Comparison of ENCODE assay signal across 12 cellular contexts in the genomic region with DNA sequence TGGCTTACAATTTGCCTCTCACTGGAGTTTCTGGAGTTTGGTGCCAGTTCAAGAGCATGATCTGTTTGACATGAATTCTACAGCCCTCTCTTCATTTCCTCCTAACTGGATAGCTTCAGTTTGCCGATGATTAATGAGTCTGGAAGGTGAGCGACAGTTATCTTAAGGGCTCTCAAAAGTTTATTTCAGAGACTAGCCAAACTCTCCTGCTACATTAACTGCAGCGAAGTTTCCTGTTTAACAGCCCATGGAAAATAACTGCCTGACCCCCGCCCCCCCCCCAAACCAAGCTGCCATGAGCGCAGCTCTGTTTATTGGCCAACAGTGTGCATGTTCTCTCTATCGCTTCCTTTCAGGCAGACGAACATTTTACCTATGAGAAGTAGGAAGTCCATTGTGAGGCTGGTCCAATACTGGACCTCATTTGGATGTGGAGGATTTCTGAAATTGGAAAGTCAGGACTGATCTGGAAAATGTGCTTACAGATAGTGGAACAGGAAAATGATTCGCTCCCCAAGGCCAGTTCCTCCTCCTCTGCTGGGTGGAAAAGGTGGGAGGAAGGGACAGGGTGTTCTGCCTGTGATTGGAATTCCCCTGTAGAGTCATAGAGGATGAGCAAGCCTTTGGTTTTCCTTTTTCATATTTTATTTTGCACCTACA.
DNase-seq lines count a peak whose midpoint lies in the region; ATAC-seq, FAIRE-seq and TF ChIP-seq lines count a peak whose summit lies in the region.
"Had no signal": no experiment of that assay in that cellular context is flagged by ENCODE, and none has a peak within 500 bp of the region (broad histone marks: within the 10 kb centered on the region; RNA-seq: fewer than 3 reads in every experiment).

No MANE protein-coding gene starts in this region.

- no peak overlapping the region for H2AFZ ChIP-seq in GM12878 (ENCODE audit: control insufficient read depth, low read depth, low read length)

- H3K4me1 ChIP-seq in GM12878 (ENCODE audit: control insufficient read depth, insufficient read depth, low read length), result no peaks in the 10 kb centered on the region
- H3K4me1 ChIP-seq in testis, result peaks cover 11% of the 10 kb centered on the region

- RAD21 ChIA-PET in GM12878 (lab: Charles Lee; ENCODE audit: unreplicated experiment), result interaction anchor here (2.6 kb wide), 1 partner anchor 9 kb away, joined by 13 read pairs; no protein-coding TSS in a partner anchor

- H4K20me1 ChIP-seq in GM12878 (ENCODE audit: control insufficient read depth, insufficient read depth), result no peaks in the 10 kb centered on the region

- SMC1A ChIA-PET in GM12878 (lab: Charles Lee; ENCODE audit: uncharacterized antibody, unreplicated experiment), result interaction anchor here (0.5 to 2.1 kb wide), 4 partner anchors 9 to 329 kb away, joined by 3 to 6 read pairs (median 4); no protein-coding TSS in a partner anchor

- H3K36me3 ChIP-seq in GM12878 (ENCODE audit: control insufficient read depth in 2 of 2, insufficient read depth in 2 of 2, low read length in 1 of 2) (no peaks in the 10 kb centered on the region), testis (ENCODE audit: low read depth, missing control alignments) (no peaks in the 10 kb centered on the region)
- H3K36me3 ChIP-seq: thoracic aorta had no signal

- no peak overlapping the region for H3K4me3 ChIP-seq in GM12878
- H3K4me3 ChIP-seq in testis, result no peak overlapping the region
- H3K4me3 ChIP-seq: thoracic aorta had no signal

- TF ChIP-seq CTCF in GM12878 (IDR thresholded peaks at IDR 0.05 in 2 of 3, conservative IDR thresholded peaks at IDR 0.05 in 1 of 3; ENCODE audit: control insufficient read depth in 2 of 3, extremely low read depth in 1 of 3, insufficient read depth in 1 of 3, low read depth in 3 of 3, low read length in 3 of 3) (no peak), testis (IDR thresholded peaks at IDR 0.05) (no peak)

- TF ChIP-seq EP300 in GM12878 (IDR thresholded peaks at IDR 0.05; ENCODE audit: borderline replicate concordance in 1 of 2, control insufficient read depth in 1 of 2, low read depth in 2 of 2, low read length in 2 of 2), result no peak

- 47% methylated on average over 8 of the region's 8 CpGs for WGBS in GM12878 (ENCODE audit: insufficient coverage, insufficient replicate concordance, low lambda C conversion rate, missing lambda C conversion rate)
- 46 to 47% methylated on average over 7 to 8 of the region's 8 CpGs for WGBS in testis, 2 donors

- POLR2A ChIA-PET in GM12878 (lab: Charles Lee), result no interaction called here

- H3K27me3 ChIP-seq in GM12878 (replicated peaks in 1 of 2; ENCODE audit: control insufficient read depth in 2 of 2, insufficient read depth in 2 of 2, low read length in 1 of 2), result no peaks in the 10 kb centered on the region
- H3K27me3 ChIP-seq in testis, result no peaks in the 10 kb centered on the region

- H3K9me3 ChIP-seq in GM12878 (replicated peaks; ENCODE audit: control insufficient read depth, insufficient read depth, low read length), result no peaks in the 10 kb centered on the region
- H3K9me3 ChIP-seq in testis, result no peaks in the 10 kb centered on the region
- H3K9me3 ChIP-seq: thoracic aorta had no signal

- ATAC-seq in GM12878, result no peak; the same call in none of the 3 replicates
- no peak for ATAC-seq in HG02759 (IDR thresholded peaks at IDR 0.05; ENCODE audit: unreplicated experiment)
- ATAC-seq in HG03039 (IDR thresholded peaks at IDR 0.05; ENCODE audit: unreplicated experiment), result no peak

- intact Hi-C loops in GM12878 (cut with micrococcal nuclease; ENCODE audit: unreplicated experiment), result no loop called here
- intact Hi-C loops in testis (cut with DNase I; ENCODE audit: low total_unique reads), result no loop called here

- H3K79me2 ChIP-seq in GM12878 (ENCODE audit: control insufficient read depth, insufficient read depth, low read length), result no peaks in the 10 kb centered on the region

- BruUV-seq in GM12878 (replicated peaks; lab: Mats Ljungman, UMichigan), result no TSS peak

- TF ChIP-seq POLR2A in GM12878 (IDR thresholded peaks at IDR 0.05; ENCODE audit: low read depth, low read length) (no peak), testis (IDR thresholded peaks at IDR 0.05) (no peak)

- TF ChIP-seq RAD21 in GM12878 (IDR thresholded peaks at IDR 0.05; ENCODE audit: insufficient read depth, low read depth, low read length), result no peak

- H3K9ac ChIP-seq in GM12878 (ENCODE audit: control insufficient read depth, insufficient read depth, low read length), result no peak overlapping the region

- H3K27ac ChIP-seq in GM12878 (ENCODE audit: control insufficient read depth, insufficient read depth), result no peak overlapping the region
- peak overlapping the region in 1 of 2 donors; percentile 65 for H3K27ac ChIP-seq in testis
- H3K27ac ChIP-seq: thoracic aorta had no signal

- in situ Hi-C loops in GM12878 (cut with MboI), result no loop called here

- FAIRE-seq in GM12878 (lab: Jason Lieb, UNC), result peak; percentile 23

- H3K4me2 ChIP-seq in GM12878 (ENCODE audit: control insufficient read depth, insufficient read depth), result no peak overlapping the region

- CTCF ChIA-PET in GM12878 (lab: Yijun Ruan, JAX), result interaction anchor here (0.5 to 3.4 kb wide), 2 partner anchors 9 to 21 kb away, joined by 3 to 15 read pairs; no protein-coding TSS in a partner anchor

- DNase-seq in HPDE6-E6E7 (ENCODE audit: extremely low spot score), result peak; percentile 65
- no peak for DNase-seq in GM12878 (ENCODE audit: low read depth, low spot score)
- DNase-seq in iris pigment epithelial cell (ENCODE audit: low read depth), result peak; percentile 84
- peak; percentile 55 for DNase-seq in testis
- no peak for DNase-seq in OCI-M2 (lab: John Stamatoyannopoulos, UW; ENCODE audit: unreplicated experiment)
- DNase-seq: DMS153, glutamatergic neuron, naive B cell, T-helper 2 cell had no signal

TF ChIP-seq in GM12878, 131 proteins besides CTCF, POLR2A, EP300 and RAD21:
- TF ChIP-seq SPI1 (IDR thresholded peaks at IDR 0.05; ENCODE audit: borderline replicate concordance, insufficient read depth, low read depth, low read length), result 0 out of 2 replicates have a peak, but pooled peaks have one; percentile 21
- TF ChIP-seq, protein P1, sequence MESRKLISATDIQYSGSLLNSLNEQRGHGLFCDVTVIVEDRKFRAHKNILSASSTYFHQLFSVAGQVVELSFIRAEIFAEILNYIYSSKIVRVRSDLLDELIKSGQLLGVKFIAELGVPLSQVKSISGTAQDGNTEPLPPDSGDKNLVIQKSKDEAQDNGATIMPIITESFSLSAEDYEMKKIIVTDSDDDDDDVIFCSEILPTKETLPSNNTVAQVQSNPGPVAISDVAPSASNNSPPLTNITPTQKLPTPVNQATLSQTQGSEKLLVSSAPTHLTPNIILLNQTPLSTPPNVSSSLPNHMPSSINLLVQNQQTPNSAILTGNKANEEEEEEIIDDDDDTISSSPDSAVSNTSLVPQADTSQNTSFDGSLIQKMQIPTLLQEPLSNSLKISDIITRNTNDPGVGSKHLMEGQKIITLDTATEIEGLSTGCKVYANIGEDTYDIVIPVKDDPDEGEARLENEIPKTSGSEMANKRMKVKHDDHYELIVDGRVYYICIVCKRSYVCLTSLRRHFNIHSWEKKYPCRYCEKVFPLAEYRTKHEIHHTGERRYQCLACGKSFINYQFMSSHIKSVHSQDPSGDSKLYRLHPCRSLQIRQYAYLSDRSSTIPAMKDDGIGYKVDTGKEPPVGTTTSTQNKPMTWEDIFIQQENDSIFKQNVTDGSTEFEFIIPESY (IDR thresholded peaks at IDR 0.05), result no peak
- TF ChIP-seq RELB (IDR thresholded peaks at IDR 0.05; ENCODE audit: low read depth), result peak; percentile 32; the same call in 1 of the 2 replicates

Comparison
In these comparisons a context has a peak if more than half of its experiments do, and no peak if none do; other contexts are left out.
1. DNase-seq: peak in HPDE6-E6E7 (single experiment), iris pigment epithelial cell (single experiment) and testis (single experiment); none in GM12878 (single experiment) and OCI-M2 (single experiment).